Comparison of ENCODE assay signal across 1 cellular context in the genomic region with DNA sequence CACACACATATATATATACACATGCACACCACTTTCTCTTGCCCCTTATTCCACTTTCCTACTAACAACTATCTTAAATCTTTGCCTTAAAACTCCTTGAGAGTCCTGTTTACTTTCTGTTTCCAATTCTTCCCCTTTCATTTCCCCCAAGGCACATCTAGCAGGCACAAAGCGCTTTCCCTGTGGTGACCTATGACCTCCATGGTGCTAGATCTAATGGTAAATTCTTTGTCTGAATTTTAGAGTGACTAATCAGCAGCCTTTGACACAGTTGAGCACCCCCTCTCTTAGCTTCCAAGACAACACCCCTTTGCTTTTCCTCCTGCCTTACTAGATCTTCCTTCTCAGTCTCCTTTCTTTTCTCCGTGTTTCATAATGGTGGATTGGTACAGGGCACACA.
TF ChIP-seq lines count a peak whose summit lies in the region.

No MANE protein-coding gene starts in this region.

TF ChIP-seq in H1, 55 proteins besides CTCF, POLR2A, EP300 and RAD21 (continued from another document):
- no peak for TF ChIP-seq FOSL1 (IDR thresholded peaks at IDR 0.05; ENCODE audit: insufficient read depth, low read depth, low read length)
- no peak for TF ChIP-seq NANOG (IDR thresholded peaks at IDR 0.05; ENCODE audit: insufficient read depth, low read depth, low read length, poor library complexity, severe bottlenecking)
- TF ChIP-seq, protein P1, sequence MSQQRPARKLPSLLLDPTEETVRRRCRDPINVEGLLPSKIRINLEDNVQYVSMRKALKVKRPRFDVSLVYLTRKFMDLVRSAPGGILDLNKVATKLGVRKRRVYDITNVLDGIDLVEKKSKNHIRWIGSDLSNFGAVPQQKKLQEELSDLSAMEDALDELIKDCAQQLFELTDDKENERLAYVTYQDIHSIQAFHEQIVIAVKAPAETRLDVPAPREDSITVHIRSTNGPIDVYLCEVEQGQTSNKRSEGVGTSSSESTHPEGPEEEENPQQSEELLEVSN (IDR thresholded peaks at IDR 0.05) = no peak
- no peak for TF ChIP-seq SUZ12 (IDR thresholded peaks at IDR 0.05; ENCODE audit: low read length)
